8 cellular contexts compared by ENCODE assay signal in genomic region chr1:114756009-114756892, GRCh38. TPM values are rescaled to one million over a fixed set of nuclear protein-coding genes. Genes with fewer than 3 reads are reported as not detected.
DNase-seq lines count a peak whose midpoint lies in the region; ATAC-seq and TF ChIP-seq lines count a peak whose summit lies in the region.

No MANE protein-coding gene starts in this region.

- BruUV-seq in Caco-2 (replicated peaks; lab: Mats Ljungman, UMichigan): no TSS peak

- H3K4me1 ChIP-seq in Caco-2 (peaks cover 19% of the 10 kb centered on the region), KMS-11 (ENCODE audit: low read depth, poor library complexity, severe bottlenecking) (peaks cover 51% of the 10 kb centered on the region), colonic mucosa (peaks cover 8% of the 10 kb centered on the region)

- H3K4me3 ChIP-seq in Caco-2 (ENCODE audit: low read depth, low read length) (peak overlapping the region; percentile 87), KMS-11 (IDR thresholded peaks at IDR 0.05; ENCODE audit: insufficient read depth, low read depth, low read length) (peak overlapping the region; percentile 54), colonic mucosa (peak overlapping the region; percentile 88)

- H3K27me3 Mint-ChIP-seq in Caco-2 (ENCODE audit: insufficient read depth, unreplicated experiment): no peaks in the 10 kb centered on the region
- H3K27me3 Mint-ChIP-seq in naive thymus-derived CD8-positive, alpha-beta T cell: peaks cover 0 to 1% (median 0%) of the 10 kb centered on the region in 5 donors

- H3K27ac ChIP-seq in KMS-11: peak overlapping the region; percentile 98
- peak overlapping the region; percentile 97 for H3K27ac ChIP-seq in colonic mucosa

- peaks cover 33% of the 10 kb centered on the region for H4K20me1 ChIP-seq in KMS-11 (ENCODE audit: insufficient read depth)

- intact Hi-C loops in Caco-2 (cut with micrococcal nuclease; ENCODE audit: unreplicated experiment) (no loop called here), colonic mucosa (cut with DNase I) (no loop called here)

- CTCF ChIA-PET in Caco-2 (lab: Charles Lee): no interaction called here

- H3K9me3 ChIP-seq in Caco-2 (no peaks in the 10 kb centered on the region), colonic mucosa (no peaks in the 10 kb centered on the region)

- H3K9me3 Mint-ChIP-seq in Caco-2 (ENCODE audit: unreplicated experiment): no peaks in the 10 kb centered on the region
- peaks cover 0 to 8% (median 0%) of the 10 kb centered on the region in 9 donors for H3K9me3 Mint-ChIP-seq in naive thymus-derived CD8-positive, alpha-beta T cell

- DNase-seq in Caco-2 (no peak), colonic mucosa (no peak), NCI-H2171 treated with DMSO at 0.1 percent for 48 hours (lab: John Stamatoyannopoulos, UW) (no peak), activated gamma-delta T cell treated with Interleukin-2 at 50 U/mL for 16 hours (no peak), GOT3 (lab: John Stamatoyannopoulos, UW) (no peak)
- peak in 1 of 10 donors; percentile 27 for DNase-seq in naive thymus-derived CD8-positive, alpha-beta T cell

- peaks cover 6% of the 10 kb centered on the region for H3K4me1 Mint-ChIP-seq in Caco-2 (ENCODE audit: low read depth, unreplicated experiment)
- H3K4me1 Mint-ChIP-seq in naive thymus-derived CD8-positive, alpha-beta T cell: peaks cover 41 to 74% (median 68%) of the 10 kb centered on the region in 4 donors

- POLR2A ChIA-PET in Caco-2 (lab: Charles Lee): no interaction called here
- POLR2A ChIA-PET in naive thymus-derived CD8-positive, alpha-beta T cell (lab: Charles Lee): interaction anchor here (0.6 to 2.1 kb wide), 6 partner anchors 12 to 175 kb away, joined by 3 to 20 read pairs (median 5); partner anchors contain the start of genes BCAS2, NRAS and SIKE1

- H3K27ac Mint-ChIP-seq in Caco-2 (ENCODE audit: unreplicated experiment): peak overlapping the region; percentile 100
- H3K27ac Mint-ChIP-seq in naive thymus-derived CD8-positive, alpha-beta T cell: peak overlapping the region; percentile 99 to 100 (median 100)

- H3K36me3 ChIP-seq in Caco-2 (ENCODE audit: control insufficient read depth, insufficient read depth, low read length) (no peaks in the 10 kb centered on the region; the same call in 1 of the 2 replicates), KMS-11 (ENCODE audit: insufficient read depth) (no peaks in the 10 kb centered on the region), colonic mucosa (no peaks in the 10 kb centered on the region)

- peak overlapping the region; percentile 99; the same call in 1 of the 2 replicates for H3K9ac ChIP-seq in KMS-11
- H3K9ac ChIP-seq in colonic mucosa (ENCODE audit: low read depth in 2 of 2, low read length in 2 of 2): peak overlapping the region; percentile 78 to 100

- H3K36me3 Mint-ChIP-seq in Caco-2 (ENCODE audit: insufficient read depth, unreplicated experiment): peaks cover 36% of the 10 kb centered on the region
- H3K36me3 Mint-ChIP-seq in naive thymus-derived CD8-positive, alpha-beta T cell: peaks cover 0 to 16% (median 2%) of the 10 kb centered on the region in 3 donors

- no peak overlapping the region for H2AFZ ChIP-seq in KMS-11 (ENCODE audit: low read depth)

- ATAC-seq in GM21367 (IDR thresholded peaks at IDR 0.05; ENCODE audit: unreplicated experiment): peak; percentile 36
- ATAC-seq in naive thymus-derived CD8-positive, alpha-beta T cell: no peak

- H3K4me3 Mint-ChIP-seq in Caco-2 (ENCODE audit: unreplicated experiment): peak overlapping the region; percentile 94
- H3K4me3 Mint-ChIP-seq in naive thymus-derived CD8-positive, alpha-beta T cell: peak overlapping the region; percentile 98 to 100 (median 99)

- H3K27me3 ChIP-seq in Caco-2 (replicated peaks; ENCODE audit: control insufficient read depth, insufficient read depth, low read length) (no peaks in the 10 kb centered on the region), KMS-11 (ENCODE audit: insufficient read depth, low read depth) (no peaks in the 10 kb centered on the region), colonic mucosa (no peaks in the 10 kb centered on the region)

- H3K4me2 ChIP-seq in KMS-11: peak overlapping the region; percentile 84

- TF ChIP-seq CTCF in Caco-2 (IDR thresholded peaks at IDR 0.05; ENCODE audit: insufficient read depth in 1 of 2, low read depth in 1 of 2, low read length in 1 of 2, severe bottlenecking in 1 of 2, unreplicated experiment in 1 of 2) (no peak), KMS-11 (conservative IDR thresholded peaks at IDR 0.05; ENCODE audit: low read depth, low read length) (no peak), colonic mucosa (IDR thresholded peaks at IDR 0.05) (no peak)

- H3K79me2 ChIP-seq in KMS-11 (ENCODE audit: insufficient read depth, low read depth): peaks cover 61% of the 10 kb centered on the region

RNA-seq across cellular contexts. Expression of gene CSDE1, which starts 1.5 kb away (rescaled TPM):
- 380 and 403 TPM in 2 replicates for total RNA-seq in Caco-2 (2022)
- 100 to 1,000 TPM; 381 to 523 TPM for total RNA-seq in colonic mucosa
- total RNA-seq in naive thymus-derived CD8-positive, alpha-beta T cell: 100 to 1,000 TPM; 534 to 610 TPM
- 100 to 1,000 TPM; 354 to 411 (median 407) TPM for polyA plus RNA-seq in naive thymus-derived CD8-positive, alpha-beta T cell

RNA-seq across cellular contexts. Expression of gene SIKE1, which starts 24.2 kb away (rescaled TPM):
- total RNA-seq in Caco-2 (2022): 41.9 and 47.7 TPM in 2 replicates
- 10 to 100 TPM; 41.6 to 42.1 TPM for total RNA-seq in colonic mucosa
- 10 to 100 TPM; 59.3 to 64.3 TPM for total RNA-seq in naive thymus-derived CD8-positive, alpha-beta T cell
- 10 to 100 TPM; 28.9 to 31.0 (median 29.9) TPM for polyA plus RNA-seq in naive thymus-derived CD8-positive, alpha-beta T cell

RNA-seq across cellular contexts. Expression of gene NRAS, which starts 39.7 kb away (rescaled TPM):
- total RNA-seq in Caco-2 (2022): 38.2 and 39.9 TPM in 2 replicates
- 10 to 100 TPM; 40.6 to 54.8 TPM for total RNA-seq in colonic mucosa
- 10 to 100 TPM; 28.1 to 28.2 TPM for total RNA-seq in naive thymus-derived CD8-positive, alpha-beta T cell
- 10 to 100 TPM; 25.5 to 33.3 (median 29.6) TPM for polyA plus RNA-seq in naive thymus-derived CD8-positive, alpha-beta T cell
